Comparison of ENCODE assay signal across 10 cellular contexts in genomic region chr15:74955017-74955416, GRCh38. TPM values are rescaled to one million over a fixed set of nuclear protein-coding genes. Genes with fewer than 3 reads are reported as not detected.
DNase-seq lines count a peak whose midpoint lies in the region; ATAC-seq lines count a peak whose summit lies in the region.
"Had no signal": no experiment of that assay in that cellular context is flagged by ENCODE, and none has a peak within 500 bp of the region (broad histone marks: within the 10 kb centered on the region; RNA-seq: fewer than 3 reads in every experiment).

No MANE protein-coding gene starts in this region.

- H3K27me3 ChIP-seq in right cardiac atrium (ENCODE audit: control insufficient read depth, insufficient read depth) = no peaks in the 10 kb centered on the region

- peaks cover 5% of the 10 kb centered on the region for H3K4me1 ChIP-seq in right cardiac atrium (ENCODE audit: control insufficient read depth, insufficient read depth, low read length)

- H3K9me3 ChIP-seq in right cardiac atrium (ENCODE audit: control insufficient read depth, low read length) = no peaks in the 10 kb centered on the region

- no peak for ATAC-seq in right cardiac atrium

- CTCF ChIA-PET in activated naive CD4-positive, alpha-beta T cell treated with anti-CD3 and anti-CD28 coated beads, Interleukin-2, amount 10 ng/mL, durations not matched to agents 7 days and 5 days (lab: Charles Lee) = interaction anchor here (1.0 to 1.6 kb wide), 4 partner anchors 14 to 184 kb away, joined by 3 to 8 read pairs (median 6); no protein-coding TSS in a partner anchor
- CTCF ChIA-PET in activated CD4-positive, alpha-beta memory T cell treated with anti-CD3 and anti-CD28 coated beads, Interleukin-2, amount 10 ng/mL, durations not matched to agents 7 days and 5 days (lab: Charles Lee) = interaction anchor here (0.6 to 2.0 kb wide), 5 partner anchors 11 to 175 kb away, joined by 3 to 7 read pairs (median 3); no protein-coding TSS in a partner anchor

- intact Hi-C loops in right cardiac atrium (cut with DNase I) = loop anchor here in 1 of 4 donors (10.0 kb wide), 1 partner anchor 320 kb away; no protein-coding TSS in a partner anchor

- no peak for DNase-seq in activated naive CD4-positive, alpha-beta T cell treated with anti-CD3 and anti-CD28 coated beads, Interleukin-2, amount 10 ng/mL, durations not matched to agents 7 days and 5 days
- DNase-seq in activated naive CD4-positive, alpha-beta T cell (lab: John Stamatoyannopoulos, UW) = no peak
- DNase-seq in activated CD4-positive, alpha-beta memory T cell treated with anti-CD3 and anti-CD28 coated beads, Interleukin-2, amount 10 ng/mL, durations not matched to agents 7 days and 5 days = no peak
- DNase-seq in right cardiac atrium (peak in 2 of 3 donors; percentile 58 to 63), substantia nigra (lab: John Stamatoyannopoulos, UW) (peak in 2 of 49 donors; percentile 9 to 35), retina (no peak), T1000 (lab: John Stamatoyannopoulos, UW) (no peak), KBM-7 (no peak)
- DNase-seq: amygdala, MV-4-11 had no signal

- peak overlapping the region; percentile 41 for H3K27ac ChIP-seq in right cardiac atrium (ENCODE audit: low read length)
- peak overlapping the region; percentile 35 for H3K27ac ChIP-seq in substantia nigra (ENCODE audit: low read depth, low read length, poor library complexity, severe bottlenecking)

- peak overlapping the region; percentile 43 for H3K4me3 Mint-ChIP-seq in activated naive CD4-positive, alpha-beta T cell treated with anti-CD3 and anti-CD28 coated beads, Interleukin-2, amount 10 ng/mL, durations not matched to agents 7 days and 5 days
- H3K4me3 Mint-ChIP-seq in activated CD4-positive, alpha-beta memory T cell treated with anti-CD3 and anti-CD28 coated beads, Interleukin-2, amount 10 ng/mL, durations not matched to agents 7 days and 5 days = peak overlapping the region; percentile 27

- H3K9me3 Mint-ChIP-seq in activated naive CD4-positive, alpha-beta T cell treated with anti-CD3 and anti-CD28 coated beads, Interleukin-2, amount 10 ng/mL, durations not matched to agents 7 days and 5 days = no peaks in the 10 kb centered on the region
- H3K9me3 Mint-ChIP-seq in activated CD4-positive, alpha-beta memory T cell treated with anti-CD3 and anti-CD28 coated beads, Interleukin-2, amount 10 ng/mL, durations not matched to agents 7 days and 5 days = no peaks in the 10 kb centered on the region

- H3K36me3 Mint-ChIP-seq in activated naive CD4-positive, alpha-beta T cell treated with anti-CD3 and anti-CD28 coated beads, Interleukin-2, amount 10 ng/mL, durations not matched to agents 7 days and 5 days = no peaks in the 10 kb centered on the region
- H3K36me3 Mint-ChIP-seq in activated CD4-positive, alpha-beta memory T cell treated with anti-CD3 and anti-CD28 coated beads, Interleukin-2, amount 10 ng/mL, durations not matched to agents 7 days and 5 days (ENCODE audit: low read depth) = peaks cover 4% of the 10 kb centered on the region

- H3K4me1 Mint-ChIP-seq in activated naive CD4-positive, alpha-beta T cell treated with anti-CD3 and anti-CD28 coated beads, Interleukin-2, amount 10 ng/mL, durations not matched to agents 7 days and 5 days = peaks cover 45% of the 10 kb centered on the region
- peaks cover 37% of the 10 kb centered on the region for H3K4me1 Mint-ChIP-seq in activated CD4-positive, alpha-beta memory T cell treated with anti-CD3 and anti-CD28 coated beads, Interleukin-2, amount 10 ng/mL, durations not matched to agents 7 days and 5 days

- H3K27ac Mint-ChIP-seq in activated naive CD4-positive, alpha-beta T cell treated with anti-CD3 and anti-CD28 coated beads, Interleukin-2, amount 10 ng/mL, durations not matched to agents 7 days and 5 days = no peak overlapping the region
- no peak overlapping the region for H3K27ac Mint-ChIP-seq in activated CD4-positive, alpha-beta memory T cell treated with anti-CD3 and anti-CD28 coated beads, Interleukin-2, amount 10 ng/mL, durations not matched to agents 7 days and 5 days

- peaks cover 56% of the 10 kb centered on the region for H3K27me3 Mint-ChIP-seq in activated naive CD4-positive, alpha-beta T cell treated with anti-CD3 and anti-CD28 coated beads, Interleukin-2, amount 10 ng/mL, durations not matched to agents 7 days and 5 days
- peaks cover 29% of the 10 kb centered on the region for H3K27me3 Mint-ChIP-seq in activated CD4-positive, alpha-beta memory T cell treated with anti-CD3 and anti-CD28 coated beads, Interleukin-2, amount 10 ng/mL, durations not matched to agents 7 days and 5 days

- H3K4me3 ChIP-seq in right cardiac atrium (ENCODE audit: low read length) = peak overlapping the region; percentile 53

- WGBS in right cardiac atrium = 52% methylated on average over 8 of the region's 8 CpGs

- in situ Hi-C loops in KBM-7 (cut with MboI; ENCODE audit: low pct_unique_long_range_greater_than_20kb, low sequenced_read_pairs) = loop anchor here (25.0 kb wide), 1 partner anchor 318 kb away; no protein-coding TSS in a partner anchor

- POLR2A ChIA-PET in activated CD4-positive, alpha-beta memory T cell treated with anti-CD3 and anti-CD28 coated beads, Interleukin-2, amount 10 ng/mL, durations not matched to agents 7 days and 5 days (lab: Charles Lee) = interaction anchor here (1.3 to 2.2 kb wide), 6 partner anchors 8 to 168 kb away, joined by 3 to 6 read pairs (median 4); partner anchors contain the start of genes FAM219B and SCAMP5

RNA-seq across cellular contexts. Expression of gene RPP25, which starts 1.6 kb away (rescaled TPM):
- 1 to 10 TPM; 5.0 to 5.1 TPM for total RNA-seq in activated CD4-positive, alpha-beta memory T cell treated with anti-CD3 and anti-CD28 coated beads, Interleukin-2, amount 10 ng/mL, durations not matched to agents 7 days and 5 days
- total RNA-seq in right cardiac atrium = 1 to 10 TPM; 5.3 to 8.1 (median 6.3) TPM
- 3.5 TPM for polyA plus RNA-seq in right cardiac atrium

RNA-seq across cellular contexts. Expression of gene COX5A, which starts 17.1 kb away (rescaled TPM):
- total RNA-seq in activated CD4-positive, alpha-beta memory T cell treated with anti-CD3 and anti-CD28 coated beads, Interleukin-2, amount 10 ng/mL, durations not matched to agents 7 days and 5 days = 100 to 1,000 TPM; 273 to 274 TPM
- total RNA-seq in right cardiac atrium = 100 to 1,000 TPM; 802 to 917 (median 853) TPM
- 2,062 TPM for polyA plus RNA-seq in right cardiac atrium

RNA-seq across cellular contexts. Expression of gene SCAMP5, which starts 40.3 kb away (rescaled TPM):
- total RNA-seq in activated CD4-positive, alpha-beta memory T cell treated with anti-CD3 and anti-CD28 coated beads, Interleukin-2, amount 10 ng/mL, durations not matched to agents 7 days and 5 days = under 1 TPM; 0.60 to 0.81 TPM
- total RNA-seq in right cardiac atrium = 10 to 100 TPM in 1 of 4 donors, 1 to 10 TPM in 3; 4.5 to 10.2 (median 7.4) TPM
- polyA plus RNA-seq in right cardiac atrium = 4.7 TPM

RNA-seq across cellular contexts. Expression of gene FAM219B, which starts 48.4 kb away (rescaled TPM):
- 100 to 1,000 TPM; 103 to 116 TPM for total RNA-seq in activated CD4-positive, alpha-beta memory T cell treated with anti-CD3 and anti-CD28 coated beads, Interleukin-2, amount 10 ng/mL, durations not matched to agents 7 days and 5 days
- 100 to 1,000 TPM; 108 to 128 (median 121) TPM for total RNA-seq in right cardiac atrium
- polyA plus RNA-seq in right cardiac atrium = 44.9 TPM

Comparison
In these comparisons a context has a peak if more than half of its experiments do, and no peak if none do; other contexts are left out.
1. DNase-seq: peak in right cardiac atrium (2 of 3); none in activated naive CD4-positive, alpha-beta T cell treated with anti-CD3 and anti-CD28 coated beads, Interleukin-2, amount 10 ng/mL, durations not matched to agents 7 days and 5 days (single experiment), activated naive CD4-positive, alpha-beta T cell (0 of 4), activated CD4-positive, alpha-beta memory T cell treated with anti-CD3 and anti-CD28 coated beads, Interleukin-2, amount 10 ng/mL, durations not matched to agents 7 days and 5 days (single experiment), retina (single experiment), T1000 (single experiment) and KBM-7 (single experiment).